23 cellular contexts compared by ENCODE assay signal in genomic region chr10:30709229-30709628, GRCh38.
DNase-seq lines count a peak whose midpoint lies in the region; ATAC-seq and TF ChIP-seq lines count a peak whose summit lies in the region.
"Had no signal": no experiment of that assay in that cellular context is flagged by ENCODE, and none has a peak within 500 bp of the region (broad histone marks: within the 10 kb centered on the region; RNA-seq: fewer than 3 reads in every experiment).

No MANE protein-coding gene starts in this region.

- no peaks in the 10 kb centered on the region for H3K9me2 ChIP-seq in PC-3 (replicated peaks; ENCODE audit: low read length)

- peak overlapping the region; percentile 66 for H3K27ac Mint-ChIP-seq in CD4-positive, alpha-beta T cell
- H3K27ac Mint-ChIP-seq: activated naive CD8-positive, alpha-beta T cell treated with anti-CD3 and anti-CD28 coated beads, Interleukin-2, amount 10 ng/mL, durations not matched to agents 7 days and 5 days; brain; nephron had no signal

- no peaks in the 10 kb centered on the region for H4K20me1 ChIP-seq in PC-3 (ENCODE audit: low read length)

- no peak overlapping the region for H3K9ac ChIP-seq in PC-3 (ENCODE audit: low read length)
- H3K9ac ChIP-seq: GM23248 had no signal

- H2AFZ ChIP-seq in PC-3 (ENCODE audit: low read length), result no peak overlapping the region
- H2AFZ ChIP-seq: GM23248 had no signal

- H3K36me3 ChIP-seq in PC-3 (ENCODE audit: low read depth, low read length), result no peaks in the 10 kb centered on the region
- H3K36me3 ChIP-seq: tibial nerve had no signal

- no peak for DNase-seq in CD4-positive, alpha-beta T cell
- DNase-seq in GM12865 (ENCODE audit: low read depth) (no peak), PC-3 (no peak), iPS-NIHi11 (ENCODE audit: low spot score) (peak; percentile 17), SIG-M5 treated with dmso at 0.1 percent for 504 hours (lab: John Stamatoyannopoulos, UW; ENCODE audit: unreplicated experiment) (no peak), NCI-H226 (no peak)
- DNase-seq: activated naive CD8-positive, alpha-beta T cell treated with anti-CD3 and anti-CD28 coated beads, Interleukin-2, amount 10 ng/mL, durations not matched to agents 7 days and 5 days; Calu3; cortex of kidney; GF-D8; GM23248; hippocampal formation; mesenchymal stem cell; NCI-H1105; NCI-H2107; NCI-H524; SHP77; stimulated activated CD4-positive, alpha-beta T cell treated with anti-CD3 and anti-CD28 coated beads, Interleukin-2, amount 100 ng/mL, for 24 hours; stimulated activated naive CD8-positive, alpha-beta T cell treated with anti-CD3 and anti-CD28 coated beads, Interleukin-15, Interleukin-2, amounts not matched to agents 100 U/mL and 50 U/mL, for 24 hours had no signal

- H3K4me1 Mint-ChIP-seq in CD4-positive, alpha-beta T cell (ENCODE audit: low read depth), result peaks cover 22% of the 10 kb centered on the region

- no peak for TF ChIP-seq CTCF in CD4-positive, alpha-beta T cell (IDR thresholded peaks at IDR 0.05)
- TF ChIP-seq CTCF in GM12865 (IDR thresholded peaks at IDR 0.05; ENCODE audit: insufficient read depth, low read depth, low read length, missing control alignments), result peak; percentile 15
- TF ChIP-seq CTCF in PC-3 (conservative IDR thresholded peaks at IDR 0.05; ENCODE audit: low read depth, low read length), result 0 out of 2 replicates have a peak, but pooled peaks have one; percentile 14

- intact Hi-C loops in CD4-positive, alpha-beta T cell (cut with DNase I, micrococcal nuclease), result loop anchor here (5.0 to 10.0 kb wide), 5 partner anchors 326 to 1348 kb away; partner anchors contain the start of genes KIF5B (in 1 of the 2), ZEB1 (in 1 of the 2) and ZNF438 (in 1 of the 2)
- intact Hi-C loops in PC-3 (cut with micrococcal nuclease), result no loop called here

- no peaks in the 10 kb centered on the region for H3K4me1 ChIP-seq in PC-3 (ENCODE audit: insufficient read depth, low read length)
- H3K4me1 ChIP-seq: tibial nerve had no signal

- POLR2A ChIA-PET in CD4-positive, alpha-beta T cell (lab: Charles Lee), result interaction anchor here (0.5 kb wide), 1 partner anchor 62 kb away, joined by 3 read pairs; no protein-coding TSS in a partner anchor
- POLR2A ChIA-PET in PC-3 (lab: Charles Lee; ENCODE audit: unreplicated experiment), result no interaction called here

- H3K27me3 Mint-ChIP-seq in CD4-positive, alpha-beta T cell, result no peaks in the 10 kb centered on the region
- H3K27me3 Mint-ChIP-seq: activated naive CD8-positive, alpha-beta T cell treated with anti-CD3 and anti-CD28 coated beads, Interleukin-2, amount 10 ng/mL, durations not matched to agents 7 days and 5 days had no signal

- no peak overlapping the region for H3K27ac ChIP-seq in CD4-positive, alpha-beta T cell (ENCODE audit: low read depth, low read length)
- no peak overlapping the region for H3K27ac ChIP-seq in PC-3 (ENCODE audit: low read length)
- H3K27ac ChIP-seq: GM23248, tibial nerve had no signal

- H3F3A ChIP-seq in PC-3 (ENCODE audit: low read length, unreplicated experiment), result no peaks in the 10 kb centered on the region

- H3K79me2 ChIP-seq in PC-3 (ENCODE audit: low read length), result no peaks in the 10 kb centered on the region

- H3K9me3 Mint-ChIP-seq in CD4-positive, alpha-beta T cell, result peaks cover 4% of the 10 kb centered on the region

- H3K4me3 ChIP-seq in GM12865 (ENCODE audit: low read depth, low read length) (no peak overlapping the region), PC-3 (ENCODE audit: low read length) (no peak overlapping the region)
- H3K4me3 ChIP-seq: GM23248, tibial nerve had no signal

- CTCF ChIA-PET in CD4-positive, alpha-beta T cell (lab: Charles Lee), result interaction anchor here (0.8 to 1.2 kb wide), 2 partner anchors 9 to 13 kb away, joined by 3 to 7 read pairs; no protein-coding TSS in a partner anchor
- CTCF ChIA-PET in PC-3 (lab: Charles Lee), result no interaction called here

- no peak overlapping the region for H3K4me2 ChIP-seq in PC-3 (ENCODE audit: low read length)

- no peaks in the 10 kb centered on the region for H3K27me3 ChIP-seq in CD4-positive, alpha-beta T cell (ENCODE audit: control insufficient read depth, insufficient read depth, low read length)
- no peaks in the 10 kb centered on the region for H3K27me3 ChIP-seq in PC-3 (ENCODE audit: low read length)
- H3K27me3 ChIP-seq: tibial nerve had no signal

- no TSS peak for BruUV-seq in PC-3 (replicated peaks; lab: Mats Ljungman, UMichigan)

- peak overlapping the region; percentile 22 for H3K4me3 Mint-ChIP-seq in CD4-positive, alpha-beta T cell
- H3K4me3 Mint-ChIP-seq: activated naive CD8-positive, alpha-beta T cell treated with anti-CD3 and anti-CD28 coated beads, Interleukin-2, amount 10 ng/mL, durations not matched to agents 7 days and 5 days; brain; nephron had no signal

- no peak for ATAC-seq in CD4-positive, alpha-beta T cell (ENCODE audit: poor library complexity)
- ATAC-seq in PC-3 (no peak), GM21367 (IDR thresholded peaks at IDR 0.05; ENCODE audit: unreplicated experiment) (no peak)
- ATAC-seq: stimulated activated naive CD8-positive, alpha-beta T cell treated with anti-CD3 and anti-CD28 coated beads, Interleukin-15, Interleukin-2, amounts not matched to agents 100 U/mL and 50 U/mL, for 24 hours had no signal

- peaks cover 9% of the 10 kb centered on the region for H3K9me3 ChIP-seq in CD4-positive, alpha-beta T cell (ENCODE audit: control insufficient read depth, low read length)
- H3K9me3 ChIP-seq in PC-3 (ENCODE audit: low read length), result no peaks in the 10 kb centered on the region

- H3K36me3 Mint-ChIP-seq in CD4-positive, alpha-beta T cell (ENCODE audit: low read depth), result peaks cover 4% of the 10 kb centered on the region
